1 cellular context compared by ENCODE assay signal in the genomic region with DNA sequence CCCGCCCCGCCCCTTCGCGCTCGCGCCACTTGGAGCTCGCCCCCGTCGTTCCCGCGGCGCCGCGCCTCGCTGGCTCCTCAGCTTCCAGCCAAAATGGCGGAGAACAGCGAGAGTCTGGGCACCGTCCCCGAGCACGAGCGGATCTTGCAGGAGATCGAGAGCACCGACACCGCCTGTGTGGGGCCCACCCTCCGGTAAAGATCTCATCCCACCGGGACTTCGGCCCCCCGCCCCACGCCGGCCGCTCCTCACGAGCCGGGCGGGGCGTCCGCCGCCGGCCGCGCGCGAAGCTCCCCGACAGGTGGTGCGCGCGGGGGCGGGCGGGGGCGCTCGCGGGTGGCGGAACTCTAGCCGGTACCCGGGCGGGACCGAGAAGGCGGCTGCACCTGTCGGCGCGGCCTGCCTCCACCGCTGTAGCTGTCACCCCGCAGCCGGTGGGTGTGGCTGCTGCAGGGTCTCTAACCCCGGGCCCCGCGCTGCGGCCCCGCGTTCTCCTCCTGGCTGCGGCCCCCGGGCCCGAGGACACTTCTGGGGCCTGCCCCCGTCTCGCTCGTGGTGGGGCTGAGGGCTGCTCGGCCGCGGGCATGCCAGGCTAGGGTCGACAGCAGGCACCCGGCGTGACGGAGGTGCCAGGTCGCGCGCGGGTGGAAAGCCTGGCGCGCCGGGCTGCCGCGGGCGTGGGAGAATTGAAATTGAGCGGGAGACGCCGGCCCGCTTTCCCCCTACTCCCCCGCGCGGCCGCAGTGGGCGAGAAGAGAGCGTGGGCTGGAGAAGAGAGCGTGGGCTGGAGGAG.
TF ChIP-seq lines count a peak whose summit lies in the region.

Gene EXOC6, plus strand, starts transcription at position 80 of the 793 bp plus-strand sequence. Its CDS starts 14 bp downstream, at position 94.

TF ChIP-seq in K562, 482 proteins besides CTCF, POLR2A, EP300 and RAD21 (continued from another document and continues in another):
- TF ChIP-seq, protein P1, sequence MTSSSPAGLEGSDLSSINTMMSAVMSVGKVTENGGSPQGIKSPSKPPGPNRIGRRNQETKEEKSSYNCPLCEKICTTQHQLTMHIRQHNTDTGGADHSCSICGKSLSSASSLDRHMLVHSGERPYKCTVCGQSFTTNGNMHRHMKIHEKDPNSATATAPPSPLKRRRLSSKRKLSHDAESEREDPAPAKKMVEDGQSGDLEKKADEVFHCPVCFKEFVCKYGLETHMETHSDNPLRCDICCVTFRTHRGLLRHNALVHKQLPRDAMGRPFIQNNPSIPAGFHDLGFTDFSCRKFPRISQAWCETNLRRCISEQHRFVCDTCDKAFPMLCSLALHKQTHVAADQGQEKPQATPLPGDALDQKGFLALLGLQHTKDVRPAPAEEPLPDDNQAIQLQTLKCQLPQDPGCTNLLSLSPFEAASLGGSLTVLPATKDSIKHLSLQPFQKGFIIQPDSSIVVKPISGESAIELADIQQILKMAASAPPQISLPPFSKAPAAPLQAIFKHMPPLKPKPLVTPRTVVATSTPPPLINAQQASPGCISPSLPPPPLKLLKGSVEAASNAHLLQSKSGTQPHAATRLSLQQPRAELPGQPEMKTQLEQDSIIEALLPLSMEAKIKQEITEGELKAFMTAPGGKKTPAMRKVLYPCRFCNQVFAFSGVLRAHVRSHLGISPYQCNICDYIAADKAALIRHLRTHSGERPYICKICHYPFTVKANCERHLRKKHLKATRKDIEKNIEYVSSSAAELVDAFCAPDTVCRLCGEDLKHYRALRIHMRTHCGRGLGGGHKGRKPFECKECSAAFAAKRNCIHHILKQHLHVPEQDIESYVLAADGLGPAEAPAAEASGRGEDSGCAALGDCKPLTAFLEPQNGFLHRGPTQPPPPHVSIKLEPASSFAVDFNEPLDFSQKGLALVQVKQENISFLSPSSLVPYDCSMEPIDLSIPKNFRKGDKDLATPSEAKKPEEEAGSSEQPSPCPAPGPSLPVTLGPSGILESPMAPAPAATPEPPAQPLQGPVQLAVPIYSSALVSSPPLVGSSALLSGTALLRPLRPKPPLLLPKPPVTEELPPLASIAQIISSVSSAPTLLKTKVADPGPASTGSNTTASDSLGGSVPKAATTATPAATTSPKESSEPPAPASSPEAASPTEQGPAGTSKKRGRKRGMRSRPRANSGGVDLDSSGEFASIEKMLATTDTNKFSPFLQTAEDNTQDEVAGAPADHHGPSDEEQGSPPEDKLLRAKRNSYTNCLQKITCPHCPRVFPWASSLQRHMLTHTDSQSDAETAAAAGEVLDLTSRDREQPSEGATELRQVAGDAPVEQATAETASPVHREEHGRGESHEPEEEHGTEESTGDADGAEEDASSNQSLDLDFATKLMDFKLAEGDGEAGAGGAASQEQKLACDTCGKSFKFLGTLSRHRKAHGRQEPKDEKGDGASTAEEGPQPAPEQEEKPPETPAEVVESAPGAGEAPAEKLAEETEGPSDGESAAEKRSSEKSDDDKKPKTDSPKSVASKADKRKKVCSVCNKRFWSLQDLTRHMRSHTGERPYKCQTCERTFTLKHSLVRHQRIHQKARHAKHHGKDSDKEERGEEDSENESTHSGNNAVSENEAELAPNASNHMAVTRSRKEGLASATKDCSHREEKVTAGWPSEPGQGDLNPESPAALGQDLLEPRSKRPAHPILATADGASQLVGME (CRISPR knock-in tag; IDR thresholded peaks at IDR 0.05): no peak
- TF ChIP-seq, protein P2, sequence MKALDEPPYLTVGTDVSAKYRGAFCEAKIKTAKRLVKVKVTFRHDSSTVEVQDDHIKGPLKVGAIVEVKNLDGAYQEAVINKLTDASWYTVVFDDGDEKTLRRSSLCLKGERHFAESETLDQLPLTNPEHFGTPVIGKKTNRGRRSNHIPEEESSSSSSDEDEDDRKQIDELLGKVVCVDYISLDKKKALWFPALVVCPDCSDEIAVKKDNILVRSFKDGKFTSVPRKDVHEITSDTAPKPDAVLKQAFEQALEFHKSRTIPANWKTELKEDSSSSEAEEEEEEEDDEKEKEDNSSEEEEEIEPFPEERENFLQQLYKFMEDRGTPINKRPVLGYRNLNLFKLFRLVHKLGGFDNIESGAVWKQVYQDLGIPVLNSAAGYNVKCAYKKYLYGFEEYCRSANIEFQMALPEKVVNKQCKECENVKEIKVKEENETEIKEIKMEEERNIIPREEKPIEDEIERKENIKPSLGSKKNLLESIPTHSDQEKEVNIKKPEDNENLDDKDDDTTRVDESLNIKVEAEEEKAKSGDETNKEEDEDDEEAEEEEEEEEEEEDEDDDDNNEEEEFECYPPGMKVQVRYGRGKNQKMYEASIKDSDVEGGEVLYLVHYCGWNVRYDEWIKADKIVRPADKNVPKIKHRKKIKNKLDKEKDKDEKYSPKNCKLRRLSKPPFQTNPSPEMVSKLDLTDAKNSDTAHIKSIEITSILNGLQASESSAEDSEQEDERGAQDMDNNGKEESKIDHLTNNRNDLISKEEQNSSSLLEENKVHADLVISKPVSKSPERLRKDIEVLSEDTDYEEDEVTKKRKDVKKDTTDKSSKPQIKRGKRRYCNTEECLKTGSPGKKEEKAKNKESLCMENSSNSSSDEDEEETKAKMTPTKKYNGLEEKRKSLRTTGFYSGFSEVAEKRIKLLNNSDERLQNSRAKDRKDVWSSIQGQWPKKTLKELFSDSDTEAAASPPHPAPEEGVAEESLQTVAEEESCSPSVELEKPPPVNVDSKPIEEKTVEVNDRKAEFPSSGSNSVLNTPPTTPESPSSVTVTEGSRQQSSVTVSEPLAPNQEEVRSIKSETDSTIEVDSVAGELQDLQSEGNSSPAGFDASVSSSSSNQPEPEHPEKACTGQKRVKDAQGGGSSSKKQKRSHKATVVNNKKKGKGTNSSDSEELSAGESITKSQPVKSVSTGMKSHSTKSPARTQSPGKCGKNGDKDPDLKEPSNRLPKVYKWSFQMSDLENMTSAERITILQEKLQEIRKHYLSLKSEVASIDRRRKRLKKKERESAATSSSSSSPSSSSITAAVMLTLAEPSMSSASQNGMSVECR (CRISPR knock-in tag; IDR thresholded peaks at IDR 0.05): peak; percentile 75
- TF ChIP-seq HSF4 (CRISPR knock-in tag; IDR thresholded peaks at IDR 0.05; ENCODE audit: borderline replicate concordance) (no peak), KLF1 (tag; IDR thresholded peaks at IDR 0.05) (no peak), ZNF324 (CRISPR knock-in tag; IDR thresholded peaks at IDR 0.05) (no peak), GABPB2 (CRISPR knock-in tag; conservative IDR thresholded peaks at IDR 0.05) (no peak), SAFB2 (IDR thresholded peaks at IDR 0.05; ENCODE audit: borderline replicate concordance, low read depth, low read length, severe bottlenecking) (no peak), PTRF (tag; IDR thresholded peaks at IDR 0.05) (no peak), FUS (optimal IDR thresholded peaks at IDR 0.05; ENCODE audit: low read depth, low read length) (peak; percentile 28), CTBP1 (IDR thresholded peaks at IDR 0.05; ENCODE audit: borderline replicate concordance) (no peak; the same call in 1 of the 2 replicates), ZNF586 (CRISPR knock-in tag; conservative IDR thresholded peaks at IDR 0.05) (no peak), SRSF9 (IDR thresholded peaks at IDR 0.05; ENCODE audit: borderline replicate concordance, low read depth, low read length) (no peak), SIX5 (IDR thresholded peaks at IDR 0.05; ENCODE audit: borderline replicate concordance in 1 of 2, insufficient read depth in 1 of 2, low read depth in 1 of 2, low read length in 2 of 2) (no peak), ZBTB12 (CRISPR knock-in tag; IDR thresholded peaks at IDR 0.05) (no peak), GTF2A2 (tag; IDR thresholded peaks at IDR 0.05) (no peak), TCF3 (CRISPR knock-in tag; IDR thresholded peaks at IDR 0.05) (no peak), ZNF707 (CRISPR knock-in tag; conservative IDR thresholded peaks at IDR 0.05) (no peak), THRB (CRISPR knock-in tag; conservative IDR thresholded peaks at IDR 0.05) (no peak), SP1 (CRISPR knock-in tag; IDR thresholded peaks at IDR 0.05) (no peak), PHB (CRISPR knock-in tag; IDR thresholded peaks at IDR 0.05) (no peak), MTA1 (IDR thresholded peaks at IDR 0.05; ENCODE audit: borderline replicate concordance) (no peak), OTX1 (CRISPR knock-in tag; IDR thresholded peaks at IDR 0.05) (no peak), DEAF1 (CRISPR knock-in tag; IDR thresholded peaks at IDR 0.05) (no peak), PCBP1 (IDR thresholded peaks at IDR 0.05; ENCODE audit: low read depth, low read length, poor library complexity, severe bottlenecking) (no peak), ARID3A (IDR thresholded peaks at IDR 0.05; ENCODE audit: borderline replicate concordance, low read depth, low read length) (no peak), SIN3B (IDR thresholded peaks at IDR 0.05; ENCODE audit: low read depth) (0 out of 2 replicates have a peak, but pooled peaks have one; percentile 34), RNF219 (CRISPR knock-in tag; IDR thresholded peaks at IDR 0.05) (no peak), ZNF695 (CRISPR knock-in tag; IDR thresholded peaks at IDR 0.05) (no peak), RFX5 (IDR thresholded peaks at IDR 0.05; ENCODE audit: low read depth, low read length) (no peak), KHSRP (IDR thresholded peaks at IDR 0.05) (no peak), FOXA1 (IDR thresholded peaks at IDR 0.05; ENCODE audit: borderline replicate concordance) (no peak), ZZZ3 (IDR thresholded peaks at IDR 0.05) (no peak)
- TF ChIP-seq, protein P3, sequence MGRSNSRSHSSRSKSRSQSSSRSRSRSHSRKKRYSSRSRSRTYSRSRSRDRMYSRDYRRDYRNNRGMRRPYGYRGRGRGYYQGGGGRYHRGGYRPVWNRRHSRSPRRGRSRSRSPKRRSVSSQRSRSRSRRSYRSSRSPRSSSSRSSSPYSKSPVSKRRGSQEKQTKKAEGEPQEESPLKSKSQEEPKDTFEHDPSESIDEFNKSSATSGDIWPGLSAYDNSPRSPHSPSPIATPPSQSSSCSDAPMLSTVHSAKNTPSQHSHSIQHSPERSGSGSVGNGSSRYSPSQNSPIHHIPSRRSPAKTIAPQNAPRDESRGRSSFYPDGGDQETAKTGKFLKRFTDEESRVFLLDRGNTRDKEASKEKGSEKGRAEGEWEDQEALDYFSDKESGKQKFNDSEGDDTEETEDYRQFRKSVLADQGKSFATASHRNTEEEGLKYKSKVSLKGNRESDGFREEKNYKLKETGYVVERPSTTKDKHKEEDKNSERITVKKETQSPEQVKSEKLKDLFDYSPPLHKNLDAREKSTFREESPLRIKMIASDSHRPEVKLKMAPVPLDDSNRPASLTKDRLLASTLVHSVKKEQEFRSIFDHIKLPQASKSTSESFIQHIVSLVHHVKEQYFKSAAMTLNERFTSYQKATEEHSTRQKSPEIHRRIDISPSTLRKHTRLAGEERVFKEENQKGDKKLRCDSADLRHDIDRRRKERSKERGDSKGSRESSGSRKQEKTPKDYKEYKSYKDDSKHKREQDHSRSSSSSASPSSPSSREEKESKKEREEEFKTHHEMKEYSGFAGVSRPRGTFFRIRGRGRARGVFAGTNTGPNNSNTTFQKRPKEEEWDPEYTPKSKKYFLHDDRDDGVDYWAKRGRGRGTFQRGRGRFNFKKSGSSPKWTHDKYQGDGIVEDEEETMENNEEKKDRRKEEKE (IDR thresholded peaks at IDR 0.05; ENCODE audit: borderline replicate concordance in 1 of 2, control insufficient read depth in 1 of 2, low read depth in 2 of 2, low read length in 1 of 2): no peak
